ENCODE assay signal across 9 cellular contexts in genomic region chr11:28529540-28530410, GRCh38.
DNase-seq lines count a peak whose midpoint lies in the region; ATAC-seq, FAIRE-seq and TF ChIP-seq lines count a peak whose summit lies in the region.
"Had no signal": no experiment of that assay in that cellular context is flagged by ENCODE, and none has a peak within 500 bp of the region (broad histone marks: within the 10 kb centered on the region; RNA-seq: fewer than 3 reads in every experiment).

No MANE protein-coding gene starts in this region.

- no peaks in the 10 kb centered on the region; the same call in 1 of the 2 replicates for H3K9me3 ChIP-seq in SK-N-SH

- H3K4me3 ChIP-seq in SK-N-SH (ENCODE audit: low read depth in 2 of 2, low read length in 1 of 2): no peak overlapping the region; a peak in 1 of 4 replicates

- H3K27ac Mint-ChIP-seq in activated naive CD8-positive, alpha-beta T cell treated with anti-CD3 and anti-CD28 coated beads for 36 hours: no peak overlapping the region
- H3K27ac Mint-ChIP-seq: naive B cell had no signal

- no peak overlapping the region for H3K27ac ChIP-seq in SK-N-SH (ENCODE audit: low read depth in 2 of 2, low read length in 1 of 2)

- no peaks in the 10 kb centered on the region for H3K79me2 ChIP-seq in SK-N-SH (ENCODE audit: insufficient read depth)

- peak; percentile 76 for TF ChIP-seq RAD21 in SK-N-SH (IDR thresholded peaks at IDR 0.05; ENCODE audit: low read length)

- H2AFZ ChIP-seq in SK-N-SH (ENCODE audit: low read depth): no peak overlapping the region

- no peaks in the 10 kb centered on the region for H3K27me3 Mint-ChIP-seq in activated naive CD8-positive, alpha-beta T cell treated with anti-CD3 and anti-CD28 coated beads for 36 hours
- H3K27me3 Mint-ChIP-seq: naive B cell had no signal

- POLR2A ChIA-PET in SK-N-SH (lab: Yijun Ruan, JAX): interaction anchor here (0.5 to 0.8 kb wide), 2 partner anchors 410 to 811 kb away, joined by 3 to 5 read pairs; no protein-coding TSS in a partner anchor

- H3K4me3 Mint-ChIP-seq in activated naive CD8-positive, alpha-beta T cell treated with anti-CD3 and anti-CD28 coated beads for 36 hours: no peak overlapping the region
- H3K4me3 Mint-ChIP-seq: naive B cell had no signal

- no peaks in the 10 kb centered on the region for H3K9me2 ChIP-seq in SK-N-SH

- 41% methylated on average over 3 of the region's 3 CpGs for WGBS in SK-N-SH (ENCODE audit: low lambda C conversion rate)

- no peaks in the 10 kb centered on the region for H3K4me1 ChIP-seq in SK-N-SH (ENCODE audit: control insufficient read depth in 1 of 2, insufficient read depth in 2 of 2, low read depth in 1 of 2, low read length in 1 of 2)

- peak; percentile 54 for TF ChIP-seq CTCF in SK-N-SH (IDR thresholded peaks at IDR 0.05)

- no peaks in the 10 kb centered on the region for H3K27me3 ChIP-seq in SK-N-SH (ENCODE audit: insufficient read depth)

- no peak for TF ChIP-seq EP300 in SK-N-SH (IDR thresholded peaks at IDR 0.05; ENCODE audit: borderline replicate concordance in 1 of 2, low read depth in 1 of 2, low read length in 1 of 2)

- no peak overlapping the region for H3K4me2 ChIP-seq in SK-N-SH

- H3K4me1 Mint-ChIP-seq in activated naive CD8-positive, alpha-beta T cell treated with anti-CD3 and anti-CD28 coated beads for 36 hours: no peaks in the 10 kb centered on the region
- H3K4me1 Mint-ChIP-seq: naive B cell had no signal

- no peak overlapping the region for H3K9ac ChIP-seq in SK-N-SH

- no peak for ATAC-seq in GM18867 (IDR thresholded peaks at IDR 0.05; ENCODE audit: unreplicated experiment)

- H3K9me3 Mint-ChIP-seq in activated naive CD8-positive, alpha-beta T cell treated with anti-CD3 and anti-CD28 coated beads for 36 hours: peaks cover 7% of the 10 kb centered on the region

- H3K36me3 Mint-ChIP-seq in activated naive CD8-positive, alpha-beta T cell treated with anti-CD3 and anti-CD28 coated beads for 36 hours: peaks cover 2% of the 10 kb centered on the region

- no peaks in the 10 kb centered on the region for H3K36me3 ChIP-seq in SK-N-SH (replicated peaks in 1 of 2; ENCODE audit: control insufficient read depth in 1 of 2, insufficient read depth in 2 of 2, low read length in 1 of 2)

- H4K20me1 ChIP-seq in SK-N-SH (ENCODE audit: insufficient read depth): no peaks in the 10 kb centered on the region

- DNase-seq in KG1 (lab: John Stamatoyannopoulos, UW) (peak; percentile 7), SK-N-SH (peak; percentile 32), hepatic stellate cell (ENCODE audit: low spot score) (peak; percentile 29), activated T-cell treated with anti-CD3 and anti-CD28 coated beads for 4 hours (no peak), hippocampal formation (lab: John Stamatoyannopoulos, UW) (no peak)
- DNase-seq in activated naive CD8-positive, alpha-beta T cell treated with anti-CD3 and anti-CD28 coated beads for 36 hours: no peak
- DNase-seq: naive B cell had no signal

- FAIRE-seq in G401.6 (lab: Jason Lieb, UNC): peak; percentile 89

- CTCF ChIA-PET in SK-N-SH (lab: Yijun Ruan, JAX): interaction anchor here (0.5 to 8.3 kb wide), 46 partner anchors 10 to 965 kb away, joined by 3 to 134 read pairs (median 4); partner anchors contain the start of gene BDNF

- H3F3A ChIP-seq in SK-N-SH (replicated peaks; ENCODE audit: insufficient read depth): no peaks in the 10 kb centered on the region

TF ChIP-seq in SK-N-SH, 30 proteins besides CTCF, POLR2A, EP300 and RAD21:
- TF ChIP-seq SMC3 (IDR thresholded peaks at IDR 0.05; ENCODE audit: low read depth, low read length): peak; percentile 60
- no peak for TF ChIP-seq NRF1 (IDR thresholded peaks at IDR 0.05; ENCODE audit: low read depth, low read length)

Comparison
In these comparisons a context has a peak if more than half of its experiments do, and no peak if none do; other contexts are left out.
1. DNase-seq: peak in KG1 (single experiment), SK-N-SH (single experiment) and hepatic stellate cell (single experiment); none in activated naive CD8-positive, alpha-beta T cell treated with anti-CD3 and anti-CD28 coated beads for 36 hours (single experiment), activated T-cell treated with anti-CD3 and anti-CD28 coated beads for 4 hours (single experiment) and hippocampal formation (0 of 2).